Comparison of ENCODE assay signal across 8 cellular contexts in genomic region chr10:35639651-35640311, GRCh38. TPM values are rescaled to one million over a fixed set of nuclear protein-coding genes. Genes with fewer than 3 reads are reported as not detected.
DNase-seq lines count a peak whose midpoint lies in the region; ATAC-seq and TF ChIP-seq lines count a peak whose summit lies in the region.

No MANE protein-coding gene starts in this region.

- H3K4me3 ChIP-seq in RWPE2 (ENCODE audit: severe bottlenecking), result peak overlapping the region; percentile 86
- peak overlapping the region; percentile 86 to 92 (median 89) for H3K4me3 ChIP-seq in esophagus muscularis mucosa

- H3K9me3 ChIP-seq in CD4-positive, alpha-beta T cell (ENCODE audit: control insufficient read depth, low read length), result no peaks in the 10 kb centered on the region
- no peaks in the 10 kb centered on the region for H3K9me3 ChIP-seq in RWPE2 (ENCODE audit: severe bottlenecking)
- H3K9me3 ChIP-seq in esophagus muscularis mucosa, result no peaks in the 10 kb centered on the region

- H3K27ac Mint-ChIP-seq in CD4-positive, alpha-beta T cell, result no peak overlapping the region
- H3K27ac Mint-ChIP-seq in osteocyte (ENCODE audit: unreplicated experiment), result no peak overlapping the region

- H3K9me3 Mint-ChIP-seq in CD4-positive, alpha-beta T cell, result no peaks in the 10 kb centered on the region
- no peaks in the 10 kb centered on the region for H3K9me3 Mint-ChIP-seq in osteocyte (ENCODE audit: unreplicated experiment)

- peaks cover 4% of the 10 kb centered on the region for H3K4me1 ChIP-seq in RWPE2 (ENCODE audit: insufficient read depth, poor library complexity, severe bottlenecking)
- H3K4me1 ChIP-seq in esophagus muscularis mucosa, result peaks cover 24 to 79% (median 52%) of the 10 kb centered on the region in 4 donors

- no peaks in the 10 kb centered on the region for H3K36me3 Mint-ChIP-seq in CD4-positive, alpha-beta T cell (ENCODE audit: low read depth)
- no peaks in the 10 kb centered on the region for H3K36me3 Mint-ChIP-seq in osteocyte (ENCODE audit: unreplicated experiment)

- H3K36me3 ChIP-seq in RWPE2 (ENCODE audit: low read depth) (no peaks in the 10 kb centered on the region), esophagus muscularis mucosa (no peaks in the 10 kb centered on the region)

- peaks cover 29% of the 10 kb centered on the region for H3K27me3 ChIP-seq in CD4-positive, alpha-beta T cell (ENCODE audit: control insufficient read depth, insufficient read depth, low read length)
- H3K27me3 ChIP-seq in RWPE2 (ENCODE audit: insufficient read depth, poor library complexity, severe bottlenecking), result no peaks in the 10 kb centered on the region
- H3K27me3 ChIP-seq in esophagus muscularis mucosa, result no peaks in the 10 kb centered on the region

- no peak for TF ChIP-seq EP300 in esophagus muscularis mucosa (IDR thresholded peaks at IDR 0.05)

- intact Hi-C loops in CD4-positive, alpha-beta T cell (cut with DNase I, micrococcal nuclease), result loop anchor here (5.0 to 10.0 kb wide), 4 partner anchors 302 to 1243 kb away; partner anchors contain the start of gene CCNY (in 1 of the 2)
- intact Hi-C loops in esophagus muscularis mucosa (cut with DNase I), result loop anchor here (5.0 kb wide), 1 partner anchor 1243 kb away; no protein-coding TSS in a partner anchor

- no peak overlapping the region for H3K27ac ChIP-seq in CD4-positive, alpha-beta T cell (ENCODE audit: low read depth, low read length)
- H3K27ac ChIP-seq in RWPE2 (ENCODE audit: poor library complexity, severe bottlenecking) (no peak overlapping the region), esophagus muscularis mucosa (replicated peaks in 1 of 4) (no peak overlapping the region)

- ATAC-seq in CD4-positive, alpha-beta T cell (ENCODE audit: poor library complexity), result no peak
- ATAC-seq in RWPE2 (ENCODE audit: low read depth), result no peak
- no peak for ATAC-seq in HG03045 (IDR thresholded peaks at IDR 0.05; ENCODE audit: unreplicated experiment)

- WGBS in esophagus muscularis mucosa, result 44% methylated on average over 5 of the region's 64 CpGs

- H3K4me3 Mint-ChIP-seq in CD4-positive, alpha-beta T cell, result peak overlapping the region; percentile 86
- peak overlapping the region; percentile 75 for H3K4me3 Mint-ChIP-seq in osteocyte (ENCODE audit: unreplicated experiment)

- CTCF ChIA-PET in CD4-positive, alpha-beta T cell (lab: Charles Lee), result no interaction called here

- peaks cover 67% of the 10 kb centered on the region for H3K27me3 Mint-ChIP-seq in CD4-positive, alpha-beta T cell
- no peaks in the 10 kb centered on the region for H3K27me3 Mint-ChIP-seq in osteocyte (ENCODE audit: unreplicated experiment)

- H3K4me1 Mint-ChIP-seq in CD4-positive, alpha-beta T cell (ENCODE audit: low read depth), result peaks cover 44% of the 10 kb centered on the region
- peaks cover 44% of the 10 kb centered on the region for H3K4me1 Mint-ChIP-seq in osteocyte (ENCODE audit: unreplicated experiment)

- no peak for DNase-seq in CD4-positive, alpha-beta T cell
- DNase-seq in RWPE2 (ENCODE audit: low spot score) (no peak), esophagus muscularis mucosa (ENCODE audit: extremely low spot score) (no peak), osteocyte (ENCODE audit: extremely low spot score, unreplicated experiment) (no peak), HK-2 (ENCODE audit: unreplicated experiment) (no peak), NCI-H2107 (lab: John Stamatoyannopoulos, UW) (no peak), MV-4-11 (lab: John Stamatoyannopoulos, UW) (no peak)

- TF ChIP-seq CTCF in CD4-positive, alpha-beta T cell (IDR thresholded peaks at IDR 0.05), result no peak
- TF ChIP-seq CTCF in RWPE2 (IDR thresholded peaks at IDR 0.05; ENCODE audit: poor library complexity, severe bottlenecking) (no peak), esophagus muscularis mucosa (IDR thresholded peaks at IDR 0.05) (peak in 1 of 3 experiments; percentile 22), osteocyte (IDR thresholded peaks at IDR 0.05) (no peak)

- POLR2A ChIA-PET in CD4-positive, alpha-beta T cell (lab: Charles Lee), result no interaction called here

- TF ChIP-seq POLR2A in esophagus muscularis mucosa (IDR thresholded peaks at IDR 0.05; ENCODE audit: low read depth), result no peak

RNA-seq across cellular contexts. Expression of gene FZD8, which starts 2.3 kb away (rescaled TPM):
- total RNA-seq in CD4-positive, alpha-beta T cell, result 1 to 10 TPM; 2.1 to 2.2 TPM
- total RNA-seq in esophagus muscularis mucosa, result 10 to 100 TPM in 2 of 4 donors, 1 to 10 TPM in 2; 5.4 to 13.8 (median 11.2) TPM
- 28.0 and 28.7 TPM in 2 replicates for total RNA-seq in osteocyte

RNA-seq across cellular contexts. Expression of gene GJD4, which starts 34.6 kb away (rescaled TPM):
- total RNA-seq in CD4-positive, alpha-beta T cell, result not detected
- total RNA-seq in esophagus muscularis mucosa, result not detected
- total RNA-seq in osteocyte, result not detected in 2 replicates
